In the genomic region with DNA sequence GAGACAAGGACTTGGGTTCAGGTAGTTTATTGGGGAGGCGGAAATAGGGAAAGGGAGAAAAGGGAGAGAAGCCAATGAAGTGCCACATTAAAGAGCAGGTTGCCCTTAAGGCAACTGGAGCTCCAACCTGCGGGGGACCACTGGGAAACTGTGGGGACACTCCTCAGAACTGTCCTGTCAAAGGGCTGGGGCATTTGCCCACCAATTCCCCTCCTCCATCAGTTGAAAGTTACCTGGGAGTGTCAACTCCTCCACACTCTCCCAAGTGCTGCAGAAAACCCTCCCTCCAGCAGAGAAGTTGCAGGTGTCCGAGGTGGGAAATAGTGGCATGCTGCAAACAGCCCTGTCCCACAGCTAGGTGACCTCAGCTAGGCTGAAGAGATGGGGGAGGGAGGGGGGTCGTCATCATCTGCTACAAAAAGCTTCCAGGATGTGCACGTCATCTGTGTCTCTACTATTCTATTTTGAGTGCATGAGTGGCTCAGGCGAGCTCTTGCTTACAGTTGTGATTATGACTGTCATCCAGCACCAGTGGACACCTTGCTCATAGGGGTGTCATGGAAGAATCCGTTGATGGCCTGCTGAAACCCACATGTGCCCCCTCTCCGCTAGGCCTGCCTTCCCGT, we compare ENCODE assay signal across 20 cellular contexts. TPM values are rescaled to one million over a fixed set of nuclear protein-coding genes. Genes with fewer than 3 reads are reported as not detected.
"Had no signal": no experiment of that assay in that cellular context is flagged by ENCODE, and none has a peak within 500 bp of the region (broad histone marks: within the 10 kb centered on the region; RNA-seq: fewer than 3 reads in every experiment).

No MANE protein-coding gene starts in this region.

- H3K36me3 Mint-ChIP-seq: activated naive CD8-positive, alpha-beta T cell treated with anti-CD3 and anti-CD28 coated beads for 36 hours; stimulated activated effector memory CD8-positive, alpha-beta T cell treated with anti-CD3 and anti-CD28 coated beads, Interleukin-12 subunit alpha, Interleukin-12 subunit beta, amount 100 ng/mL, for 72 hours had no signal

- H3K27ac ChIP-seq: body of pancreas, colonic mucosa, esophagus muscularis mucosa, thoracic aorta had no signal

- H3K27ac Mint-ChIP-seq: activated CD4-positive, alpha-beta T cell treated with anti-CD3 and anti-CD28 coated beads, Interleukin-2, amount 10 ng/mL, durations not matched to agents 24 days and 14 days; activated CD8-positive, alpha-beta T cell treated with anti-CD3 and anti-CD28 coated beads, Interleukin-2, amount 10 ng/mL, durations not matched to agents 7 days and 5 days; activated naive CD8-positive, alpha-beta T cell treated with anti-CD3 and anti-CD28 coated beads for 36 hours; activated T-helper 1 cell treated with anti-CD3 and anti-CD28 coated beads, Interleukin-12 subunit alpha, Interleukin-12 subunit beta, Interleukin-2, Interleukin-4 antibody, amounts not matched to agents 30 ng/mL and 10 ng/mL and 1 ng/mL, durations not matched to agents 14 hours and 24 hours and 36 hours; nephron progenitor cell; stimulated activated effector memory CD8-positive, alpha-beta T cell treated with anti-CD3 and anti-CD28 coated beads, Interleukin-12 subunit alpha, Interleukin-12 subunit beta, amount 100 ng/mL, for 72 hours had no signal

- H3K9me3 ChIP-seq: body of pancreas, colonic mucosa, esophagus muscularis mucosa, thoracic aorta had no signal

- FAIRE-seq: TTC549 had no signal

- H3K4me1 Mint-ChIP-seq: activated CD4-positive, alpha-beta T cell treated with anti-CD3 and anti-CD28 coated beads, Interleukin-2, amount 10 ng/mL, durations not matched to agents 24 days and 14 days; activated naive CD8-positive, alpha-beta T cell treated with anti-CD3 and anti-CD28 coated beads for 36 hours; nephron progenitor cell; stimulated activated effector memory CD8-positive, alpha-beta T cell treated with anti-CD3 and anti-CD28 coated beads, Interleukin-12 subunit alpha, Interleukin-12 subunit beta, amount 100 ng/mL, for 72 hours had no signal

- H3K27me3 ChIP-seq: body of pancreas, colonic mucosa, esophagus muscularis mucosa had no signal

- H3K36me3 ChIP-seq: colonic mucosa, esophagus muscularis mucosa, thoracic aorta had no signal

- ATAC-seq: activated CD8-positive, alpha-beta T cell treated with anti-CD3 and anti-CD28 coated beads, Interleukin-2, amount 10 ng/mL, durations not matched to agents 7 days and 5 days; body of pancreas; stimulated activated effector memory CD8-positive, alpha-beta T cell treated with anti-CD3 and anti-CD28 coated beads, Interleukin-12 subunit alpha, Interleukin-12 subunit beta, amount 100 ng/mL, for 72 hours had no signal

- H3K27me3 Mint-ChIP-seq: activated CD4-positive, alpha-beta T cell treated with anti-CD3 and anti-CD28 coated beads, Interleukin-2, amount 10 ng/mL, durations not matched to agents 24 days and 14 days; activated naive CD8-positive, alpha-beta T cell treated with anti-CD3 and anti-CD28 coated beads for 36 hours had no signal

- H3K9me3 Mint-ChIP-seq: activated CD4-positive, alpha-beta T cell treated with anti-CD3 and anti-CD28 coated beads, Interleukin-2, amount 10 ng/mL, durations not matched to agents 24 days and 14 days; activated naive CD8-positive, alpha-beta T cell treated with anti-CD3 and anti-CD28 coated beads for 36 hours; activated T-helper 1 cell treated with anti-CD3 and anti-CD28 coated beads, Interleukin-12 subunit alpha, Interleukin-12 subunit beta, Interleukin-2, Interleukin-4 antibody, amounts not matched to agents 30 ng/mL and 10 ng/mL and 1 ng/mL, durations not matched to agents 14 hours and 24 hours and 36 hours; stimulated activated effector memory CD8-positive, alpha-beta T cell treated with anti-CD3 and anti-CD28 coated beads, Interleukin-12 subunit alpha, Interleukin-12 subunit beta, amount 100 ng/mL, for 72 hours had no signal

- H3K4me3 ChIP-seq: body of pancreas, colonic mucosa, esophagus muscularis mucosa, thoracic aorta had no signal

- H3K4me1 ChIP-seq: body of pancreas, colonic mucosa had no signal

- H3K4me3 Mint-ChIP-seq: activated CD4-positive, alpha-beta T cell treated with anti-CD3 and anti-CD28 coated beads, Interleukin-2, amount 10 ng/mL, durations not matched to agents 24 days and 14 days; activated CD8-positive, alpha-beta T cell treated with anti-CD3 and anti-CD28 coated beads, Interleukin-2, amount 10 ng/mL, durations not matched to agents 7 days and 5 days; activated naive CD8-positive, alpha-beta T cell treated with anti-CD3 and anti-CD28 coated beads for 36 hours; activated T-helper 1 cell treated with anti-CD3 and anti-CD28 coated beads, Interleukin-12 subunit alpha, Interleukin-12 subunit beta, Interleukin-2, Interleukin-4 antibody, amounts not matched to agents 30 ng/mL and 10 ng/mL and 1 ng/mL, durations not matched to agents 14 hours and 24 hours and 36 hours; nephron progenitor cell; stimulated activated effector memory CD8-positive, alpha-beta T cell treated with anti-CD3 and anti-CD28 coated beads, Interleukin-12 subunit alpha, Interleukin-12 subunit beta, amount 100 ng/mL, for 72 hours had no signal

- DNase-seq: activated CD4-positive, alpha-beta T cell treated with anti-CD3 and anti-CD28 coated beads, Interleukin-2, amount 10 ng/mL, durations not matched to agents 24 days and 14 days; activated CD4-positive, CD25-positive, alpha-beta regulatory T cell; activated CD8-positive, alpha-beta T cell treated with anti-CD3 and anti-CD28 coated beads, Interleukin-2, amount 10 ng/mL, durations not matched to agents 7 days and 5 days; activated naive CD8-positive, alpha-beta T cell treated with anti-CD3 and anti-CD28 coated beads for 36 hours; amygdala; body of pancreas; central memory CD4-positive, alpha-beta T cell; colonic mucosa; effector CD4-positive, alpha-beta T cell; hippocampal formation; nephron progenitor cell; stimulated activated CD4-positive, alpha-beta T cell treated with anti-CD3 and anti-CD28 coated beads, Interleukin-12 subunit alpha, Interleukin-12 subunit beta, amount 100 ng/mL, for 4 hours; stimulated activated CD4-positive, alpha-beta T cell treated with anti-CD3 and anti-CD28 coated beads, Interleukin-2, amount 100 ng/mL, for 24 hours had no signal

RNA-seq across cellular contexts. Expression of a gene that starts 41.5 kb away (rescaled TPM):
- total RNA-seq: kidney epithelial cell, pulmonary artery endothelial cell had no signal

RNA-seq across cellular contexts. Expression of a gene that starts 42.6 kb away (rescaled TPM):
- total RNA-seq: body of pancreas had no signal
